ENCODE assay signal across 14 cellular contexts in genomic region chr2:217609952-217610351, GRCh38.
A peak's percentile ranks its signal among the peaks of the same experiment; 100 is the strongest.
DNase-seq lines count a peak whose midpoint lies in the region; ATAC-seq and TF ChIP-seq lines count a peak whose summit lies in the region.
"Had no signal": no experiment of that assay in that cellular context is flagged by ENCODE, and none has a peak within 500 bp of the region (broad histone marks: within the 10 kb centered on the region; RNA-seq: fewer than 3 reads in every experiment).

No MANE protein-coding gene starts in this region.

- H3K4me2 ChIP-seq in IMR-90 (ENCODE audit: low read depth, low read length) = no peak overlapping the region
- H3K4me2 ChIP-seq: smooth muscle cell had no signal

- no peak overlapping the region for H3K9ac ChIP-seq in IMR-90 (ENCODE audit: low read depth, low read length)

- H3K56ac ChIP-seq in IMR-90 (ENCODE audit: extremely low read depth, insufficient read depth, low read length) = no peak overlapping the region

- no peaks in the 10 kb centered on the region for H3K36me3 ChIP-seq in IMR-90 (ENCODE audit: control insufficient read depth, insufficient read depth, low read length)

- no peaks in the 10 kb centered on the region; the same call in 1 of the 2 replicates for H4K20me1 ChIP-seq in IMR-90 (ENCODE audit: insufficient read depth, low read length)

- H2AK5ac ChIP-seq in IMR-90 (ENCODE audit: low read depth, low read length) = no peak overlapping the region

- no peak overlapping the region for H2BK5ac ChIP-seq in IMR-90 (ENCODE audit: low read depth, low read length, poor library complexity, severe bottlenecking)

- H4K5ac ChIP-seq in IMR-90 (ENCODE audit: low read depth, low read length) = no peak overlapping the region

- peak overlapping the region in 9 of 10 donors; percentile 40 to 77 (median 65) for H3K4me3 Mint-ChIP-seq in naive thymus-derived CD8-positive, alpha-beta T cell
- H3K4me3 Mint-ChIP-seq in endothelial cell (ENCODE audit: unreplicated experiment) = no peak overlapping the region
- H3K4me3 Mint-ChIP-seq: memory B cell had no signal

- H3K4me3 ChIP-seq in IMR-90 (ENCODE audit: insufficient read depth, low read depth, low read length) (no peak overlapping the region), foreskin fibroblast (ENCODE audit: low read depth in 1 of 2, low read length in 2 of 2) (no peak overlapping the region)
- H3K4me3 ChIP-seq: ascending aorta, smooth muscle cell, testis had no signal

- H3K4me1 ChIP-seq in IMR-90 (ENCODE audit: control insufficient read depth, insufficient read depth, low read length) = no peaks in the 10 kb centered on the region
- H3K4me1 ChIP-seq: ascending aorta had no signal

- no peak overlapping the region for H2BK15ac ChIP-seq in IMR-90 (ENCODE audit: low read depth, low read length)

- H3K27ac Mint-ChIP-seq in naive thymus-derived CD8-positive, alpha-beta T cell = peak overlapping the region; percentile 87 to 97 (median 94)
- no peak overlapping the region for H3K27ac Mint-ChIP-seq in endothelial cell (ENCODE audit: unreplicated experiment)
- H3K27ac Mint-ChIP-seq: memory B cell had no signal

- no peaks in the 10 kb centered on the region for H3K9me1 ChIP-seq in IMR-90 (ENCODE audit: insufficient read depth, low read length)

- H2AFZ ChIP-seq in IMR-90 (replicated peaks; ENCODE audit: low read length, poor library complexity) = no peak overlapping the region

- H3K14ac ChIP-seq in IMR-90 (replicated peaks; ENCODE audit: low read depth, low read length) = no peak overlapping the region

- H3K18ac ChIP-seq in IMR-90 (ENCODE audit: low read depth, low read length) = no peak overlapping the region

- no peaks in the 10 kb centered on the region for H3K27me3 Mint-ChIP-seq in naive thymus-derived CD8-positive, alpha-beta T cell
- H3K27me3 Mint-ChIP-seq in endothelial cell (ENCODE audit: unreplicated experiment) = no peaks in the 10 kb centered on the region

- intact Hi-C loops in IMR-90 (cut with micrococcal nuclease) = no loop called here

- peaks cover 0 to 3% (median 0%) of the 10 kb centered on the region in 3 donors for H3K36me3 Mint-ChIP-seq in naive thymus-derived CD8-positive, alpha-beta T cell
- peaks cover 4% of the 10 kb centered on the region for H3K36me3 Mint-ChIP-seq in endothelial cell (ENCODE audit: low read depth, unreplicated experiment)

- no peaks in the 10 kb centered on the region for H3K79me1 ChIP-seq in IMR-90 (ENCODE audit: low read depth in 1 of 2, low read length in 2 of 2)

- WGBS in IMR-90 (ENCODE audit: extremely low coverage in 2 of 2, insufficient read length in 1 of 2), 2 experiments = 64% methylated on average over 3 of the region's 3 CpGs; no CpG with 5 or more reads in 1 of the 2 experiments

- H3K27ac ChIP-seq in IMR-90 (ENCODE audit: insufficient read depth, low read length) = no peak overlapping the region
- H3K27ac ChIP-seq: ascending aorta, testis had no signal

- POLR2A ChIA-PET in IMR-90 (lab: Charles Lee; ENCODE audit: unreplicated experiment) = no interaction called here
- POLR2A ChIA-PET in naive thymus-derived CD8-positive, alpha-beta T cell (lab: Charles Lee) = no interaction called here

- dilution Hi-C loops in IMR-90 (cut with HindIII; ENCODE audit: low sequenced_read_pairs, unreplicated experiment) = no loop called here

- no peak overlapping the region for H3K4ac ChIP-seq in IMR-90 (ENCODE audit: low read depth, low read length)

- DNase-seq in NCI-H1417 (lab: John Stamatoyannopoulos, UW) = peak; percentile 34 to 94 (median 86)
- DNase-seq in NCI-H1417 treated with DMSO at 0.1 percent for 48 hours (lab: John Stamatoyannopoulos, UW) = no peak
- no peak for DNase-seq in IMR-90
- peak; percentile 90 to 91 for DNase-seq in SHP77 (lab: John Stamatoyannopoulos, UW)
- no peak for DNase-seq in naive thymus-derived CD8-positive, alpha-beta T cell
- no peak for DNase-seq in foreskin fibroblast
- DNase-seq in endothelial cell (ENCODE audit: low spot score) = no peak
- no peak for DNase-seq in NOMO-1 treated with dmso at 0.1 percent for 144 hours (lab: John Stamatoyannopoulos, UW; ENCODE audit: unreplicated experiment)
- DNase-seq: KG1, T-helper 9 cell, testis had no signal

- BruUV-seq in IMR-90 (replicated peaks; lab: Mats Ljungman, UMichigan) = no TSS peak

- in situ Hi-C loops in IMR-90 (cut with MboI; ENCODE audit: low sequenced_read_pairs) = no loop called here

- H2AK9ac ChIP-seq in IMR-90 (replicated peaks; ENCODE audit: low read depth, low read length, poor library complexity) = peak overlapping the region; percentile 45

- H2BK120ac ChIP-seq in IMR-90 (ENCODE audit: low read depth, low read length) = no peak overlapping the region

- no peaks in the 10 kb centered on the region for H3K9me3 ChIP-seq in IMR-90 (ENCODE audit: control insufficient read depth, insufficient read depth, low read length)
- H3K9me3 ChIP-seq: ascending aorta, testis had no signal

- no peak for TF ChIP-seq POLR2A in IMR-90 (IDR thresholded peaks at IDR 0.05; ENCODE audit: low read depth, low read length)

- peaks cover 18% of the 10 kb centered on the region for H3K27me3 ChIP-seq in IMR-90 (ENCODE audit: control insufficient read depth, insufficient read depth, low read length)
- H3K27me3 ChIP-seq: ascending aorta, testis had no signal

- no peak overlapping the region for H4K91ac ChIP-seq in IMR-90 (ENCODE audit: insufficient read depth, low read depth, low read length)

- H2BK20ac ChIP-seq in IMR-90 (ENCODE audit: low read depth, low read length) = no peak overlapping the region

- no peak overlapping the region for H4K8ac ChIP-seq in IMR-90 (ENCODE audit: low read depth in 2 of 2, low read length in 2 of 2)

- no peak for ATAC-seq in IMR-90 (ENCODE audit: low read depth)
- peak in 1 of 2 donors; percentile 5 for ATAC-seq in naive thymus-derived CD8-positive, alpha-beta T cell

- no peak overlapping the region for H3K23ac ChIP-seq in IMR-90 (ENCODE audit: low read depth, low read length)

- peaks cover 34 to 57% (median 47%) of the 10 kb centered on the region in 4 donors for H3K4me1 Mint-ChIP-seq in naive thymus-derived CD8-positive, alpha-beta T cell
- H3K4me1 Mint-ChIP-seq in endothelial cell (ENCODE audit: unreplicated experiment) = peaks cover 25% of the 10 kb centered on the region

- H3K9me3 Mint-ChIP-seq in naive thymus-derived CD8-positive, alpha-beta T cell = no peaks in the 10 kb centered on the region
- no peaks in the 10 kb centered on the region for H3K9me3 Mint-ChIP-seq in endothelial cell (ENCODE audit: unreplicated experiment)
- H3K9me3 Mint-ChIP-seq: memory B cell had no signal

- no peak for TF ChIP-seq RAD21 in IMR-90 (IDR thresholded peaks at IDR 0.05; ENCODE audit: low read length)

- TF ChIP-seq CTCF in IMR-90 (conservative IDR thresholded peaks at IDR 0.05; ENCODE audit: low read depth, low read length) (no peak), foreskin fibroblast (IDR thresholded peaks at IDR 0.05; ENCODE audit: low read depth, low read length) (no peak), endothelial cell (IDR thresholded peaks at IDR 0.05; ENCODE audit: unreplicated experiment) (no peak)

- CTCF ChIA-PET in IMR-90 (lab: Yijun Ruan, JAX) = no interaction called here

TF ChIP-seq in IMR-90, 13 proteins besides CTCF, POLR2A, EP300 and RAD21:
- TF ChIP-seq CEBPB (IDR thresholded peaks at IDR 0.05; ENCODE audit: low read depth, low read length) = no peak

Comparison
In these comparisons a context has a peak if more than half of its experiments do, and no peak if none do; other contexts are left out.
1. DNase-seq: peak in NCI-H1417 (3 of 3) and SHP77 (2 of 2); none in NCI-H1417 treated with DMSO at 0.1 percent for 48 hours (single experiment), IMR-90 (single experiment), naive thymus-derived CD8-positive, alpha-beta T cell (0 of 10), foreskin fibroblast (0 of 2), endothelial cell (single experiment) and NOMO-1 treated with dmso at 0.1 percent for 144 hours (single experiment).